8 cellular contexts compared by ENCODE assay signal in genomic region chr9:83473488-83473971, GRCh38.
DNase-seq lines count a peak whose midpoint lies in the region; ATAC-seq, FAIRE-seq and TF ChIP-seq lines count a peak whose summit lies in the region.

No MANE protein-coding gene starts in this region.

- no peak overlapping the region for H2AK5ac ChIP-seq in neuronal stem cell (ENCODE audit: low read depth, low read length)

- TF ChIP-seq RAD21 in HepG2 (CRISPR knock-in tag; IDR thresholded peaks at IDR 0.05): no peak

- intact Hi-C loops in HepG2 (cut with micrococcal nuclease; ENCODE audit: unreplicated experiment): loop anchor here (2.0 kb wide), 1 partner anchor 65 kb away; the partner anchor contains the start of gene FRMD3

- H3K9ac ChIP-seq in HepG2 (ENCODE audit: insufficient read depth, low read depth, low read length): no peak overlapping the region
- no peak overlapping the region for H3K9ac ChIP-seq in neuronal stem cell (ENCODE audit: low read depth, low read length, poor library complexity)

- no peaks in the 10 kb centered on the region for H3K79me1 ChIP-seq in neuronal stem cell (ENCODE audit: low read depth, low read length)

- peak; percentile 94 for ATAC-seq in GM18520 (IDR thresholded peaks at IDR 0.05; ENCODE audit: unreplicated experiment)
- no peak for ATAC-seq in HepG2

- H3K9me3 ChIP-seq in HepG2 (ENCODE audit: low read length): no peaks in the 10 kb centered on the region
- H3K9me3 ChIP-seq in neuronal stem cell (replicated peaks in 1 of 2; ENCODE audit: control insufficient read depth in 2 of 2, insufficient read depth in 1 of 2, low read depth in 1 of 2, low read length in 2 of 2): no peaks in the 10 kb centered on the region

- H2BK12ac ChIP-seq in neuronal stem cell (ENCODE audit: low read length): no peak overlapping the region

- H3K79me2 ChIP-seq in HepG2 (ENCODE audit: insufficient read depth, low read length): peaks cover 20% of the 10 kb centered on the region

- H2BK5ac ChIP-seq in neuronal stem cell (ENCODE audit: low read length): no peak overlapping the region

- in situ Hi-C loops in HepG2 (cut with HindIII; ENCODE audit: extremely low pct_ligation_motif_present, low pct_unique_long_range_greater_than_20kb): no loop called here

- H3K36me3 ChIP-seq in HepG2 (replicated peaks in 1 of 2; ENCODE audit: control insufficient read depth in 1 of 2, insufficient read depth in 2 of 2, low read length in 2 of 2) (no peaks in the 10 kb centered on the region), neuronal stem cell (replicated peaks in 1 of 2; ENCODE audit: control insufficient read depth in 2 of 2, insufficient read depth in 2 of 2, low read length in 2 of 2) (no peaks in the 10 kb centered on the region)

- WGBS in HepG2 (ENCODE audit: low lambda C conversion rate): 85% methylated on average over 5 of the region's 5 CpGs
- WGBS in neuronal stem cell (ENCODE audit: extremely low coverage in 2 of 2, insufficient read length in 2 of 2, insufficient replicate concordance in 1 of 2), 2 donors: no CpG with 5 or more reads among the region's 5 CpGs

- H2BK15ac ChIP-seq in neuronal stem cell (ENCODE audit: low read length): no peak overlapping the region

- H3K18ac ChIP-seq in neuronal stem cell (ENCODE audit: low read length): no peak overlapping the region

- no peak overlapping the region for H2BK120ac ChIP-seq in neuronal stem cell (ENCODE audit: low read depth, low read length)

- H3K4me2 ChIP-seq in HepG2 (ENCODE audit: low read depth, low read length) (0 out of 2 replicates have a peak overlapping the region, but pooled peaks have one; percentile 4), neuronal stem cell (ENCODE audit: insufficient read depth, low read length, poor library complexity, severe bottlenecking) (no peak overlapping the region)

- TF ChIP-seq EP300 in HepG2 (IDR thresholded peaks at IDR 0.05; ENCODE audit: low read depth in 2 of 2, low read length in 2 of 2): no peak
- TF ChIP-seq EP300 in HepG2 (CRISPR knock-in tag; IDR thresholded peaks at IDR 0.05; ENCODE audit: borderline replicate concordance): no peak

- H3K27me3 ChIP-seq in HepG2 (ENCODE audit: control insufficient read depth in 1 of 2, insufficient read depth in 2 of 2, low read length in 2 of 2): no peaks in the 10 kb centered on the region
- H3K27me3 ChIP-seq in neuronal stem cell (ENCODE audit: control insufficient read depth in 3 of 3, insufficient read depth in 3 of 3, low read depth in 1 of 3, low read length in 3 of 3): no peaks in the 10 kb centered on the region

- no peak overlapping the region for H2AFZ ChIP-seq in HepG2 (ENCODE audit: low read length)
- no peak overlapping the region for H2AFZ ChIP-seq in neuronal stem cell (ENCODE audit: low read length)

- H3K4me1 ChIP-seq in HepG2 (ENCODE audit: insufficient read depth, low read length) (peaks cover 58% of the 10 kb centered on the region), neuronal stem cell (ENCODE audit: control insufficient read depth in 2 of 2, insufficient read depth in 1 of 2, low read depth in 1 of 2, low read length in 2 of 2) (peaks cover 0 to 6% of the 10 kb centered on the region in 2 donors)

- H4K91ac ChIP-seq in neuronal stem cell (ENCODE audit: low read depth, low read length, poor library complexity): no peak overlapping the region

- FAIRE-seq in H54 (lab: Jason Lieb, UNC) (peak; percentile 74), HepG2 (lab: Jason Lieb, UNC) (no peak)

- POLR2A ChIA-PET in HepG2 (lab: Yijun Ruan, JAX): no interaction called here

- CTCF ChIA-PET in HepG2 (lab: Yijun Ruan, JAX; ENCODE audit: low intra/inter-chr PET ratio, low total read pairs): no interaction called here

- H4K20me1 ChIP-seq in HepG2 (ENCODE audit: insufficient read depth, low read length): no peaks in the 10 kb centered on the region

- H3K4ac ChIP-seq in neuronal stem cell (ENCODE audit: low read length): no peak overlapping the region

- TF ChIP-seq POLR2A in H54 (IDR thresholded peaks at IDR 0.05; ENCODE audit: low read depth, low read length): no peak
- no peak for TF ChIP-seq POLR2A in HepG2 (IDR thresholded peaks at IDR 0.05; ENCODE audit: insufficient read depth in 1 of 2, low read depth in 2 of 2, low read length in 2 of 2)

- no TSS peak for BruUV-seq in HepG2 (replicated peaks; lab: Mats Ljungman, UMichigan)

- H3K23ac ChIP-seq in neuronal stem cell (ENCODE audit: low read depth, low read length, poor library complexity): no peak overlapping the region

- H3K27ac ChIP-seq in HepG2 (ENCODE audit: extremely low read length, insufficient read depth, low read length) (peak overlapping the region; percentile 86), neuronal stem cell (replicated peaks; ENCODE audit: low read length) (no peak overlapping the region)

- DNase-seq in H54 (ENCODE audit: insufficient read length, low spot score): no peak
- DNase-seq in MV-4-11 (lab: John Stamatoyannopoulos, UW): peak; percentile 59
- DNase-seq in HepG2 (ENCODE audit: low spot score): no peak
- no peak for DNase-seq in COR-L47 (lab: John Stamatoyannopoulos, UW)
- no peak for DNase-seq in pons (ENCODE audit: low spot score)
- DNase-seq in neuronal stem cell (ENCODE audit: low spot score): no peak
- DNase-seq in superior temporal gyrus (ENCODE audit: extremely low spot score): no peak

- no peak for TF ChIP-seq CTCF in HepG2 (CRISPR knock-in tag; IDR thresholded peaks at IDR 0.05)

- no peak overlapping the region for H3K4me3 ChIP-seq in HepG2 (replicated peaks in 1 of 3; ENCODE audit: insufficient read depth in 1 of 3, low read depth in 2 of 3, low read length in 3 of 3)
- no peak overlapping the region for H3K4me3 ChIP-seq in neuronal stem cell (ENCODE audit: low read length in 2 of 2)

- H4K8ac ChIP-seq in neuronal stem cell (ENCODE audit: low read depth, low read length): no peak overlapping the region

- no peak overlapping the region for H3K14ac ChIP-seq in neuronal stem cell (ENCODE audit: low read length)

TF ChIP-seq in HepG2, 621 proteins besides CTCF, POLR2A, EP300 and RAD21:
- TF ChIP-seq ZNF660 (CRISPR knock-in tag; IDR thresholded peaks at IDR 0.05; ENCODE audit: borderline replicate concordance, low read depth) (no peak), ZNF232 (CRISPR knock-in tag; IDR thresholded peaks at IDR 0.05; ENCODE audit: borderline replicate concordance) (no peak), FUBP1 (CRISPR knock-in tag; IDR thresholded peaks at IDR 0.05; ENCODE audit: borderline replicate concordance) (no peak), SSRP1 (CRISPR knock-in tag; IDR thresholded peaks at IDR 0.05) (no peak), ZSCAN21 (CRISPR knock-in tag; IDR thresholded peaks at IDR 0.05; ENCODE audit: borderline replicate concordance) (no peak), NFRKB (IDR thresholded peaks at IDR 0.05) (no peak), ZNF768 (CRISPR knock-in tag; IDR thresholded peaks at IDR 0.05) (no peak), ZNF17 (CRISPR knock-in tag; IDR thresholded peaks at IDR 0.05) (no peak)
